ENCODE assay signal across 8 cellular contexts in genomic region chr1:16643476-16644178, GRCh38. TPM values are rescaled to one million over a fixed set of nuclear protein-coding genes. Genes with fewer than 3 reads are reported as not detected.
DNase-seq lines count a peak whose midpoint lies in the region; ATAC-seq and TF ChIP-seq lines count a peak whose summit lies in the region.
"Not testable (repeated sequence)": the region's sequence is repeated elsewhere in the genome, so short reads cannot be mapped to it uniquely, and the experiment has no call there.

No MANE protein-coding gene starts in this region.

- not testable (repeated sequence) for H3K27me3 ChIP-seq in adrenal gland, foreskin keratinocyte

- H3K9me3 Mint-ChIP-seq in stimulated activated effector memory CD8-positive, alpha-beta T cell treated with anti-CD3 and anti-CD28 coated beads, Interleukin-12 subunit alpha, Interleukin-12 subunit beta, amount 100 ng/mL, for 72 hours: not testable (repeated sequence)

- not testable (repeated sequence) for H3K4me1 Mint-ChIP-seq in stimulated activated effector memory CD8-positive, alpha-beta T cell treated with anti-CD3 and anti-CD28 coated beads, Interleukin-12 subunit alpha, Interleukin-12 subunit beta, amount 100 ng/mL, for 72 hours

- H3K9ac ChIP-seq in SK-N-MC (ENCODE audit: insufficient read length): peak overlapping the region; percentile 94

- H3K4me3 Mint-ChIP-seq in stimulated activated effector memory CD8-positive, alpha-beta T cell treated with anti-CD3 and anti-CD28 coated beads, Interleukin-12 subunit alpha, Interleukin-12 subunit beta, amount 100 ng/mL, for 72 hours: not testable (repeated sequence)

- TF ChIP-seq CTCF in adrenal gland (IDR thresholded peaks at IDR 0.05); foreskin keratinocyte (conservative IDR thresholded peaks at IDR 0.05): not testable (repeated sequence)

- not testable (repeated sequence) for TF ChIP-seq POLR2A in adrenal gland (IDR thresholded peaks at IDR 0.05)

- DNase-seq in CMK (ENCODE audit: low read depth) (peak; percentile 70), HS-5 (ENCODE audit: low read depth) (peak; percentile 24), adrenal gland (peak; percentile 10 to 61 (median 39)), foreskin keratinocyte (peak; percentile 12 to 16), mucosa of gallbladder (ENCODE audit: low spot score) (peak; percentile 28)
- DNase-seq in SK-N-MC (ENCODE audit: low read depth, low spot score): not testable (repeated sequence)
- peak; percentile 13 to 61 for DNase-seq in stimulated activated effector memory CD8-positive, alpha-beta T cell treated with anti-CD3 and anti-CD28 coated beads, Interleukin-12 subunit alpha, Interleukin-12 subunit beta, amount 100 ng/mL, for 72 hours (ENCODE audit: low spot score in 2 of 2)

- intact Hi-C loops in adrenal gland (cut with DNase I): not testable (repeated sequence)

- H3K4me1 ChIP-seq in adrenal gland (replicated peaks in 1 of 2): peaks cover 21 to 32% of the 10 kb centered on the region in 2 donors
- H3K4me1 ChIP-seq in foreskin keratinocyte: not testable (repeated sequence)

- ATAC-seq in GM21723 (IDR thresholded peaks at IDR 0.05; ENCODE audit: unreplicated experiment) (peak; percentile 10), foreskin keratinocyte (peak; percentile 9)
- peak; percentile 3 for ATAC-seq in stimulated activated effector memory CD8-positive, alpha-beta T cell treated with anti-CD3 and anti-CD28 coated beads, Interleukin-12 subunit alpha, Interleukin-12 subunit beta, amount 100 ng/mL, for 72 hours

- H3K4me3 ChIP-seq in SK-N-MC (peak overlapping the region; percentile 89), adrenal gland (peak overlapping the region; percentile 66 to 91 (median 77))

- not testable (repeated sequence) for H3K27ac ChIP-seq in SK-N-MC, foreskin keratinocyte
- peak overlapping the region in 3 of 5 donors; percentile 69 to 76 (median 72) for H3K27ac ChIP-seq in adrenal gland

- H3K36me3 ChIP-seq in SK-N-MC (ENCODE audit: insufficient read depth, low read length); adrenal gland (replicated peaks in 1 of 2): not testable (repeated sequence)

- 24 to 35% (median 28%) methylated on average over 11 of the region's 11 CpGs for WGBS in adrenal gland, 4 donors

- H3K9me3 ChIP-seq in SK-N-MC (ENCODE audit: low read depth, low read length); adrenal gland (replicated peaks in 1 of 3): not testable (repeated sequence)

- H3K36me3 Mint-ChIP-seq in stimulated activated effector memory CD8-positive, alpha-beta T cell treated with anti-CD3 and anti-CD28 coated beads, Interleukin-12 subunit alpha, Interleukin-12 subunit beta, amount 100 ng/mL, for 72 hours: not testable (repeated sequence)

- H3K27ac Mint-ChIP-seq in stimulated activated effector memory CD8-positive, alpha-beta T cell treated with anti-CD3 and anti-CD28 coated beads, Interleukin-12 subunit alpha, Interleukin-12 subunit beta, amount 100 ng/mL, for 72 hours: not testable (repeated sequence)

RNA-seq across cellular contexts. Expression of gene RNU1-3, which starts 23.1 kb away (rescaled TPM):
- 1,000 to 10,000 TPM in 3 of 8 donors, 100 to 1,000 TPM in 1, under 1 TPM in 3, not detected in 1; under 0.01 to 2,119 (median 890) TPM for total RNA-seq in adrenal gland
- not detected for polyA plus RNA-seq in adrenal gland
- 2,556 and 4,441 TPM in 2 replicates for total RNA-seq in foreskin keratinocyte
- polyA plus RNA-seq in foreskin keratinocyte: not detected in 2 replicates
- total RNA-seq in mucosa of gallbladder: 1,358 TPM

RNA-seq across cellular contexts. Expression of gene NBPF1, which starts 30.3 kb away (rescaled TPM):
- total RNA-seq in adrenal gland: 100 to 1,000 TPM in 4 of 8 donors, 10 to 100 TPM in 4; 46.4 to 205 (median 111) TPM
- polyA plus RNA-seq in adrenal gland: 100 to 1,000 TPM in 1 of 3 donors, 10 to 100 TPM in 1, 1 to 10 TPM in 1; 7.9 to 185 (median 25.8) TPM
- total RNA-seq in foreskin keratinocyte: 19.1 and 25.5 TPM in 2 replicates
- 3.9 and 4.2 TPM in 2 replicates for polyA plus RNA-seq in foreskin keratinocyte
- total RNA-seq in mucosa of gallbladder: 64.2 TPM
